ENCODE assay signal across 8 cellular contexts in the genomic region with DNA sequence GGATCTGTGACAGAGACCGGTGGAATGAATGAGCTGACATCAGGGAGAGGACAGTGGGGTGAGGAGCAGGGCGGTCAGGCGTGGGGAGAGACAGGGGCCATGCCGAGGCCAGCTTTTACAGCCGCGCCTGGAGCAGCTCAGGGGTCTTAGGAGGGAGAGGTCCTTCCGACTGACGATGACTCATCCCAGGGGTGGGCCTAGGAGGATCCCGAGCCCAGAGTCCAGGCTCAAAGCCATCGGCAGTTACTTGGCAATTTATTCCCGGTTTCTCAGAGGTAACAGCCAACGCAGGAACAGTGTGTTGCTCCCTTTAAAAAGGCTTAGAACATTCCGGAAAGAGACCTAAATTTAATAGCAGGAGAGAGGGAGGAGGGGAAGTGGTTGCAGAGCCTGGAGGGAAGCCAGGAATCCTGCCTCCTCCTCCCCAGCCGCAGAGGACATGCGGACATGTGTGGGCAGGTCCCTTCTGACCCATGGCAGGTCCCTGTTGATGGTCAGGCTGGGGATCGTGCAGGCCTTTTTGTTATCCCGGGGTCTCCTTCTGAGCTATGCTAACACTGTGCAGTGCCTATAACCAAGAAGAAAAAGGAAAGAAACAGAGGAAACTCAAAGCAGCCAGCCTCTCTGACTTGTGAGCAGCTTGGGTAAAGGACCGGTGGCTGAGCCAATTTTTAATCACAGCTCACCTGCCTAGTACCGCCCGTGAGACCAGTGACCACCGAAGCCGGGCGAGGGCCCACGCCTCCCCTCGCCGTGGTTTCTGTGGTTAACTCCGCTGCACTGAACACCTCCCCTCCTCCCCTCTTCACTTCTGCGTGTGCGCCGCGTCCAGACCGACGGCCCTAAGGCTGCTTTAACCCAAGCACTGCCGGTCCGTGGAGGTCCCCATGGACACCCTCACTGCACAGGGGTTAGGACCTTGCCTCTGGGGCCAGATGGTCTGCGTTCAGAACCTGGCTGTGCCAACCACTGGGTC.
DNase-seq lines count a peak whose midpoint lies in the region; ATAC-seq and TF ChIP-seq lines count a peak whose summit lies in the region.

No MANE protein-coding gene starts in this region.

- no peak overlapping the region for H3K27ac ChIP-seq in H9 (ENCODE audit: insufficient read length, low read depth, low read length)
- H3K27ac ChIP-seq in RWPE2 (ENCODE audit: poor library complexity, severe bottlenecking): peak overlapping the region; percentile 30
- peak overlapping the region in 3 of 4 donors; percentile 17 to 64 (median 60) for H3K27ac ChIP-seq in sigmoid colon

- H3K9me3 Mint-ChIP-seq in H9: no peaks in the 10 kb centered on the region

- H3K27me3 ChIP-seq in H9 (ENCODE audit: insufficient read depth, low read length) (no peaks in the 10 kb centered on the region), RWPE2 (ENCODE audit: insufficient read depth, poor library complexity, severe bottlenecking) (no peaks in the 10 kb centered on the region), sigmoid colon (no peaks in the 10 kb centered on the region)

- H3K79me1 ChIP-seq in H9 (ENCODE audit: insufficient read depth, low read depth, low read length, poor library complexity, severe bottlenecking): no peaks in the 10 kb centered on the region

- no peaks in the 10 kb centered on the region for H4K20me1 ChIP-seq in H9 (ENCODE audit: control insufficient read depth, insufficient read depth, insufficient read length)

- no peak overlapping the region for H2BK20ac ChIP-seq in H9 (ENCODE audit: low read depth, low read length, poor library complexity, severe bottlenecking)

- no peak overlapping the region for H2BK12ac ChIP-seq in H9 (ENCODE audit: insufficient read length, low read depth, low read length)

- peaks cover 5 to 7% of the 10 kb centered on the region in 2 experiments for H3K4me1 Mint-ChIP-seq in H9

- H3K4me3 Mint-ChIP-seq in H9: no peak overlapping the region

- no peak overlapping the region for H2BK120ac ChIP-seq in H9 (ENCODE audit: low read depth, low read length, poor library complexity, severe bottlenecking)

- H2AK5ac ChIP-seq in H9 (ENCODE audit: insufficient read length, low read length): no peak overlapping the region

- H3K9ac ChIP-seq in H9 (ENCODE audit: extremely low read depth, insufficient read length, low read length): no peak overlapping the region

- no peaks in the 10 kb centered on the region for H3K4me1 ChIP-seq in H9 (ENCODE audit: insufficient read depth, low read length)
- H3K4me1 ChIP-seq in RWPE2 (ENCODE audit: insufficient read depth, poor library complexity, severe bottlenecking): peaks cover 12% of the 10 kb centered on the region
- H3K4me1 ChIP-seq in sigmoid colon: peaks cover 0 to 44% (median 41%) of the 10 kb centered on the region in 4 donors

- no peaks in the 10 kb centered on the region for H3K36me3 Mint-ChIP-seq in H9 (ENCODE audit: insufficient read depth in 1 of 3, low read depth in 3 of 3)

- WGBS in H9 (ENCODE audit: extremely low coverage, insufficient read length, low lambda C conversion rate): no CpG with 5 or more reads among the region's 36 CpGs
- 30 to 70% methylated on average over 36 of the region's 36 CpGs for WGBS in sigmoid colon, 2 donors

- TF ChIP-seq CTCF in H9 (conservative IDR thresholded peaks at IDR 0.05) (no peak), RWPE2 (IDR thresholded peaks at IDR 0.05; ENCODE audit: poor library complexity, severe bottlenecking) (no peak), fibroblast of the aortic adventitia (IDR thresholded peaks at IDR 0.05; ENCODE audit: insufficient read depth, low read length) (no peak), sigmoid colon (IDR thresholded peaks at IDR 0.05) (no peak)

- H4K8ac ChIP-seq in H9 (replicated peaks; ENCODE audit: insufficient read length, low read depth, low read length): no peak overlapping the region

- no peak overlapping the region for H3K23ac ChIP-seq in H9 (ENCODE audit: insufficient read length, low read depth, low read length)

- no peak overlapping the region for H2AFZ ChIP-seq in H9 (ENCODE audit: low read length)

- H3K18ac ChIP-seq in H9 (ENCODE audit: insufficient read length, low read depth, low read length): no peak overlapping the region

- no peak overlapping the region for H4K91ac ChIP-seq in H9 (ENCODE audit: insufficient read length, low read depth, low read length)

- peak overlapping the region; percentile 22; the same call in 1 of the 2 replicates for H3K14ac ChIP-seq in H9 (ENCODE audit: insufficient read depth, low read length)

- H4K5ac ChIP-seq in H9 (ENCODE audit: insufficient read length, low read depth, low read length): no peak overlapping the region

- no peaks in the 10 kb centered on the region for H3K36me3 ChIP-seq in RWPE2 (ENCODE audit: low read depth)
- H3K36me3 ChIP-seq in sigmoid colon: no peaks in the 10 kb centered on the region

- H2BK15ac ChIP-seq in H9 (ENCODE audit: low read depth, low read length): no peak overlapping the region

- H3K4ac ChIP-seq in H9 (ENCODE audit: low read depth, low read length): no peak overlapping the region

- no peak for TF ChIP-seq POLR2A in sigmoid colon (IDR thresholded peaks at IDR 0.05)

- peak in 1 of 4 donors; percentile 34 for TF ChIP-seq EP300 in sigmoid colon (IDR thresholded peaks at IDR 0.05)

- H3K23me2 ChIP-seq in H9 (ENCODE audit: insufficient read length, low read depth, low read length, poor library complexity, severe bottlenecking): no peaks in the 10 kb centered on the region

- DNase-seq in SKM-1 treated with dmso at 0.1 percent for 144 hours (lab: John Stamatoyannopoulos, UW; ENCODE audit: unreplicated experiment) (peak; percentile 59), SKM-1 (lab: John Stamatoyannopoulos, UW; ENCODE audit: unreplicated experiment) (no peak), H9 (no peak), RWPE2 (ENCODE audit: low spot score) (no peak), fibroblast of the aortic adventitia (ENCODE audit: low read depth) (peak; percentile 77), sigmoid colon (peak; percentile 78), NCI-H345 treated with DMSO at 0.1 percent for 48 hours (lab: John Stamatoyannopoulos, UW; ENCODE audit: unreplicated experiment) (no peak), NCI-H128 (lab: John Stamatoyannopoulos, UW; ENCODE audit: unreplicated experiment) (no peak)

- H3T11ph ChIP-seq in H9 (ENCODE audit: low read length): no peak overlapping the region

- peak; percentile 78 for ATAC-seq in RWPE2 (ENCODE audit: low read depth)

- peaks cover 9% of the 10 kb centered on the region for H3K27me3 Mint-ChIP-seq in H9 (ENCODE audit: low read depth)

- H2BK5ac ChIP-seq in H9 (ENCODE audit: insufficient read length, low read length): no peak overlapping the region

- no peak overlapping the region for H3K4me2 ChIP-seq in H9 (ENCODE audit: insufficient read depth, insufficient read length, low read length)

- H3K9me3 ChIP-seq in H9 (ENCODE audit: control insufficient read depth, low read depth, low read length) (no peaks in the 10 kb centered on the region), RWPE2 (ENCODE audit: severe bottlenecking) (peaks cover 2% of the 10 kb centered on the region), sigmoid colon (no peaks in the 10 kb centered on the region)

- H3K27ac Mint-ChIP-seq in H9: peak overlapping the region in 1 of 3 experiments; percentile 76; a peak in 2 of 7 replicates

- H3K4me3 ChIP-seq in RWPE2 (ENCODE audit: severe bottlenecking) (no peak overlapping the region), fibroblast of the aortic adventitia (ENCODE audit: low read depth, low read length) (no peak overlapping the region), sigmoid colon (peak overlapping the region; percentile 7 to 40 (median 26))

- H3K79me2 ChIP-seq in H9 (ENCODE audit: insufficient read depth, low read length): no peaks in the 10 kb centered on the region

- H3K56ac ChIP-seq in H9 (ENCODE audit: insufficient read length, low read depth, low read length): no peak overlapping the region

- intact Hi-C loops in sigmoid colon (cut with DNase I): no loop called here

Comparison
In these comparisons a context has a peak if more than half of its experiments do, and no peak if none do; other contexts are left out.
1. DNase-seq: peak in SKM-1 treated with dmso at 0.1 percent for 144 hours (single experiment), fibroblast of the aortic adventitia (single experiment) and sigmoid colon (single experiment); none in SKM-1 (single experiment), H9 (single experiment), RWPE2 (single experiment), NCI-H345 treated with DMSO at 0.1 percent for 48 hours (single experiment) and NCI-H128 (single experiment).
2. H3K4me3 ChIP-seq: peak in sigmoid colon (4 of 4); none in RWPE2 (single experiment) and fibroblast of the aortic adventitia (single experiment).